Comparison of ENCODE assay signal across 11 cellular contexts in genomic region chr14:37469650-37470049, GRCh38.
"Had no signal": no experiment of that assay in that cellular context is flagged by ENCODE, and none has a peak within 500 bp of the region (broad histone marks: within the 10 kb centered on the region; RNA-seq: fewer than 3 reads in every experiment).

No MANE protein-coding gene starts in this region.

- DNase-seq: GM23248, GOT3, H7, H9, HCEC 1CT, HFFc6 had no signal

- H3K9me3 ChIP-seq: HAP-1 had no signal

- H3K36me3 ChIP-seq: HAP-1 had no signal

- ATAC-seq: GM23338, HCT116 had no signal

- H3K4me1 ChIP-seq: HAP-1 had no signal

- FAIRE-seq: H1, H54 had no signal

- H3K4me2 ChIP-seq: GM23338 had no signal

- H3K9ac ChIP-seq: GM23248 had no signal

- H2AFZ ChIP-seq: GM23248, GM23338 had no signal

- H3K27ac ChIP-seq: GM23248 had no signal

- H3K4me3 ChIP-seq: GM23248, GM23338, HAP-1 had no signal
